ENCODE assay signal across 25 cellular contexts in genomic region chr18:45330170-45330594, GRCh38.
DNase-seq lines count a peak whose midpoint lies in the region; ATAC-seq and TF ChIP-seq lines count a peak whose summit lies in the region.
"Had no signal": no experiment of that assay in that cellular context is flagged by ENCODE, and none has a peak within 500 bp of the region (broad histone marks: within the 10 kb centered on the region; RNA-seq: fewer than 3 reads in every experiment).

No MANE protein-coding gene starts in this region.

- intact Hi-C loops in Right ventricle myocardium superior (cut with DNase I): no loop called here
- intact Hi-C loops in heart left ventricle (cut with DNase I): no loop called here
- intact Hi-C loops in aorta (cut with DNase I): loop anchor here in 1 of 2 donors (10.0 kb wide), 1 partner anchor 75 kb away; no protein-coding TSS in a partner anchor

- ATAC-seq in Right ventricle myocardium superior (ENCODE audit: poor library complexity) (peak; percentile 34), heart left ventricle (peak; percentile 34 to 75 (median 57)), aorta (ENCODE audit: low FRiP score) (peak; percentile 60)
- ATAC-seq: activated T-helper 17 cell treated with anti-CD3 and anti-CD28 coated beads, Interleukin-2, amount 50 U/mL, for 72 hours; body of pancreas had no signal

- TF ChIP-seq CTCF in right atrium auricular region (IDR thresholded peaks at IDR 0.05) (no peak), heart left ventricle (IDR thresholded peaks at IDR 0.05) (no peak), nephron progenitor cell (IDR thresholded peaks at IDR 0.05) (no peak)

- no peak overlapping the region for H3K4me3 Mint-ChIP-seq in nephron progenitor cell
- H3K4me3 Mint-ChIP-seq: activated naive CD8-positive, alpha-beta T cell treated with anti-CD3 and anti-CD28 coated beads for 36 hours; activated T-helper 17 cell treated with anti-CD3 and anti-CD28 coated beads, Interleukin-2, amount 50 U/mL, for 72 hours; T-helper 1 cell treated with Interleukin-12 subunit alpha and Interleukin-12 subunit beta and Interleukin-4 antibody, amounts not matched to agents 30 μg/mL and 1 μg/mL, for 36 hours had no signal

- peak overlapping the region; percentile 17 for H3K27ac Mint-ChIP-seq in nephron progenitor cell
- H3K27ac Mint-ChIP-seq: activated naive CD8-positive, alpha-beta T cell treated with anti-CD3 and anti-CD28 coated beads for 36 hours; activated T-helper 17 cell treated with anti-CD3 and anti-CD28 coated beads, Interleukin-2, amount 50 U/mL, for 72 hours; T-helper 1 cell treated with Interleukin-12 subunit alpha and Interleukin-12 subunit beta and Interleukin-4 antibody, amounts not matched to agents 30 μg/mL and 1 μg/mL, for 36 hours had no signal

- no peaks in the 10 kb centered on the region for H3K9me3 ChIP-seq in right atrium auricular region
- no peaks in the 10 kb centered on the region for H3K9me3 ChIP-seq in heart left ventricle
- H3K9me3 ChIP-seq in aorta (ENCODE audit: control insufficient read depth, low read length): no peaks in the 10 kb centered on the region
- H3K9me3 ChIP-seq: body of pancreas, colonic mucosa, SJSA1, transverse colon had no signal

- TF ChIP-seq POLR2A in heart left ventricle (IDR thresholded peaks at IDR 0.05): no peak

- no peak overlapping the region for H3K27ac ChIP-seq in right atrium auricular region
- peak overlapping the region in 1 of 12 donors; percentile 28 for H3K27ac ChIP-seq in heart left ventricle
- no peak overlapping the region for H3K27ac ChIP-seq in aorta (ENCODE audit: low read depth in 1 of 2, low read length in 2 of 2)
- H3K27ac ChIP-seq: body of pancreas, colonic mucosa, PC-9, SJSA1, transverse colon had no signal

- H3K36me3 ChIP-seq in right atrium auricular region (no peaks in the 10 kb centered on the region), heart left ventricle (no peaks in the 10 kb centered on the region), aorta (ENCODE audit: control insufficient read depth in 1 of 2, insufficient read depth in 2 of 2, low read length in 1 of 2) (no peaks in the 10 kb centered on the region)
- H3K36me3 ChIP-seq: colonic mucosa, SJSA1, transverse colon had no signal

- 53 to 60% (median 55%) methylated on average over 2 of the region's 2 CpGs for WGBS in heart left ventricle, 4 donors
- 66 to 77% methylated on average over 2 of the region's 2 CpGs for WGBS in aorta, 2 donors

- no peak for DNase-seq in Right ventricle myocardium superior
- no peak for DNase-seq in right atrium auricular region (ENCODE audit: low spot score)
- no peak for DNase-seq in heart left ventricle
- DNase-seq in nephron progenitor cell: no peak
- DNase-seq in aorta: no peak
- no peak for DNase-seq in activated CD4-positive, alpha-beta T cell treated with anti-CD3 and anti-CD28 coated beads, Interleukin-2, amount 50 U/mL, for 1 hour
- DNase-seq in NOMO-1 treated with dmso at 0.1 percent for 144 hours (lab: John Stamatoyannopoulos, UW; ENCODE audit: unreplicated experiment): no peak
- DNase-seq in activated CD4-positive, alpha-beta T cell treated with anti-CD3 and anti-CD28 coated beads for 4 hours: no peak
- DNase-seq: activated naive CD8-positive, alpha-beta T cell treated with anti-CD3 and anti-CD28 coated beads for 36 hours; body of pancreas; colonic mucosa; COR-L47; DND-41; hypothalamus; Karpas-422; mammary epithelial cell; NCI-H1694 treated with DMSO at 0.1 percent for 48 hours; PC-9; retina; stimulated activated CD4-positive, alpha-beta T cell treated with anti-CD3 and anti-CD28 coated beads, Interleukin-15, amount 100 ng/mL, for 24 hours; stimulated activated CD8-positive, alpha-beta memory T cell treated with anti-CD3 and anti-CD28 coated beads, Interleukin-4, amount 100 ng/mL, for 48 hours; transverse colon had no signal

- no peaks in the 10 kb centered on the region for H3K9me3 Mint-ChIP-seq in nephron progenitor cell
- H3K9me3 Mint-ChIP-seq: activated naive CD8-positive, alpha-beta T cell treated with anti-CD3 and anti-CD28 coated beads for 36 hours; activated T-helper 17 cell treated with anti-CD3 and anti-CD28 coated beads, Interleukin-2, amount 50 U/mL, for 72 hours; T-helper 1 cell treated with Interleukin-12 subunit alpha and Interleukin-12 subunit beta and Interleukin-4 antibody, amounts not matched to agents 30 μg/mL and 1 μg/mL, for 36 hours had no signal

- peaks cover 0 to 9% of the 10 kb centered on the region in 2 donors for H3K4me1 ChIP-seq in right atrium auricular region
- H3K4me1 ChIP-seq in heart left ventricle: peaks cover 0 to 20% (median 3%) of the 10 kb centered on the region in 12 donors
- H3K4me1 ChIP-seq in aorta (ENCODE audit: control insufficient read depth in 1 of 2, insufficient read depth in 2 of 2, low read length in 2 of 2): peaks cover 0 to 6% of the 10 kb centered on the region in 2 donors
- H3K4me1 ChIP-seq: colonic mucosa, transverse colon had no signal

- peaks cover 65% of the 10 kb centered on the region for H3K4me1 Mint-ChIP-seq in nephron progenitor cell
- H3K4me1 Mint-ChIP-seq: activated naive CD8-positive, alpha-beta T cell treated with anti-CD3 and anti-CD28 coated beads for 36 hours; activated T-helper 17 cell treated with anti-CD3 and anti-CD28 coated beads, Interleukin-2, amount 50 U/mL, for 72 hours had no signal

- H3K27me3 ChIP-seq in right atrium auricular region (no peaks in the 10 kb centered on the region), heart left ventricle (no peaks in the 10 kb centered on the region), aorta (ENCODE audit: control insufficient read depth in 1 of 2, insufficient read depth in 2 of 2, low read length in 1 of 2) (no peaks in the 10 kb centered on the region)
- H3K27me3 ChIP-seq: body of pancreas, colonic mucosa, SJSA1, transverse colon had no signal

- H3K36me3 Mint-ChIP-seq in nephron progenitor cell (ENCODE audit: low read depth): peaks cover 6% of the 10 kb centered on the region
- H3K36me3 Mint-ChIP-seq: activated naive CD8-positive, alpha-beta T cell treated with anti-CD3 and anti-CD28 coated beads for 36 hours had no signal

- H3K4me3 ChIP-seq in right atrium auricular region (no peak overlapping the region), heart left ventricle (no peak overlapping the region), aorta (ENCODE audit: low read length in 2 of 2) (no peak overlapping the region)
- H3K4me3 ChIP-seq: body of pancreas, colonic mucosa, PC-9, SJSA1, transverse colon had no signal

- H3K27me3 Mint-ChIP-seq in nephron progenitor cell (ENCODE audit: low read depth, poor library complexity): no peaks in the 10 kb centered on the region
